20 cellular contexts compared by ENCODE assay signal in genomic region chr6:79600313-79601019, GRCh38. TPM values are rescaled to one million over a fixed set of nuclear protein-coding genes. Genes with fewer than 3 reads are reported as not detected.
DNase-seq lines count a peak whose midpoint lies in the region; ATAC-seq, FAIRE-seq and TF ChIP-seq lines count a peak whose summit lies in the region.
"Had no signal": no experiment of that assay in that cellular context is flagged by ENCODE, and none has a peak within 500 bp of the region (broad histone marks: within the 10 kb centered on the region; RNA-seq: fewer than 3 reads in every experiment).

No MANE protein-coding gene starts in this region.

- no peak for FAIRE-seq in frontal cortex (lab: Jason Lieb, UNC)
- FAIRE-seq: GM12878 had no signal

- H3F3A ChIP-seq in GM23338 (replicated peaks; ENCODE audit: low read depth) (no peaks in the 10 kb centered on the region), PC-9 (ENCODE audit: insufficient read depth, low read depth) (peaks cover 10% of the 10 kb centered on the region)

- no peaks in the 10 kb centered on the region for H3K27me3 ChIP-seq in GM23338 (ENCODE audit: insufficient read depth)
- no peaks in the 10 kb centered on the region for H3K27me3 ChIP-seq in PC-9 (ENCODE audit: insufficient read depth, low read depth)
- H3K27me3 ChIP-seq in fibroblast of lung (ENCODE audit: control insufficient read depth, insufficient read depth, low read length), result no peaks in the 10 kb centered on the region
- H3K27me3 ChIP-seq in trophoblast cell (ENCODE audit: insufficient read depth, low read length), result no peaks in the 10 kb centered on the region
- H3K27me3 ChIP-seq in H7 (ENCODE audit: control insufficient read depth, insufficient read depth, low read length), result no peaks in the 10 kb centered on the region
- H3K27me3 ChIP-seq: gastroesophageal sphincter, testis had no signal

- no peaks in the 10 kb centered on the region for H3K4me1 ChIP-seq in GM23338 (ENCODE audit: insufficient read depth)
- H3K4me1 ChIP-seq in PC-9 (replicated peaks; ENCODE audit: insufficient read depth), result peaks cover 16% of the 10 kb centered on the region
- peaks cover 6% of the 10 kb centered on the region for H3K4me1 ChIP-seq in fibroblast of lung (ENCODE audit: control insufficient read depth, extremely low read depth, insufficient read depth, low read length)
- H3K4me1 ChIP-seq in trophoblast cell (ENCODE audit: control insufficient read depth in 1 of 2, insufficient read depth in 2 of 2, low read length in 2 of 2), result no peaks in the 10 kb centered on the region
- H3K4me1 ChIP-seq: psoas muscle, testis had no signal

- H4K20me1 ChIP-seq in GM23338 (replicated peaks; ENCODE audit: insufficient read depth), result no peaks in the 10 kb centered on the region
- H4K20me1 ChIP-seq in PC-9 (ENCODE audit: insufficient read depth), result no peaks in the 10 kb centered on the region
- no peaks in the 10 kb centered on the region for H4K20me1 ChIP-seq in fibroblast of lung (ENCODE audit: control insufficient read depth, extremely low read depth, insufficient read depth, low read length)

- H3K79me2 ChIP-seq in GM23338 (replicated peaks; ENCODE audit: insufficient read depth) (no peaks in the 10 kb centered on the region), PC-9 (ENCODE audit: low read depth) (no peaks in the 10 kb centered on the region), fibroblast of lung (ENCODE audit: control insufficient read depth, insufficient read depth, low read length) (no peaks in the 10 kb centered on the region), trophoblast cell (ENCODE audit: control insufficient read depth, insufficient read depth, low read length, poor library complexity) (no peaks in the 10 kb centered on the region)

- TF ChIP-seq CTCF in GM23338 (conservative IDR thresholded peaks at IDR 0.05; ENCODE audit: low read depth in 2 of 2), result no peak
- no peak for TF ChIP-seq CTCF in PC-9 (conservative IDR thresholded peaks at IDR 0.05)
- no peak for TF ChIP-seq CTCF in fibroblast of lung (conservative IDR thresholded peaks at IDR 0.05 in 1 of 2, IDR thresholded peaks at IDR 0.05 in 1 of 2; ENCODE audit: low read depth in 1 of 2, low read length in 2 of 2)

- no peaks in the 10 kb centered on the region for H3K4me1 Mint-ChIP-seq in GM23338
- H3K4me1 Mint-ChIP-seq: activated naive CD4-positive, alpha-beta T cell treated with anti-CD3 and anti-CD28 coated beads, Interleukin-2, amount 10 ng/mL, durations not matched to agents 7 days and 5 days had no signal

- no peak overlapping the region for H2BK120ac ChIP-seq in trophoblast cell (ENCODE audit: insufficient read depth, low read length, poor library complexity)

- no peak overlapping the region for H3K14ac ChIP-seq in trophoblast cell (ENCODE audit: low read length)

- POLR2A ChIA-PET in PC-9 (lab: Charles Lee; ENCODE audit: unreplicated experiment), result interaction anchor here (0.5 to 0.6 kb wide), 3 partner anchors 13 to 43 kb away, joined by 3 to 4 read pairs (median 3); no protein-coding TSS in a partner anchor

- no peak overlapping the region; the same call in 1 of the 2 replicates for H2AFZ ChIP-seq in GM23338
- no peak overlapping the region for H2AFZ ChIP-seq in PC-9
- no peak overlapping the region for H2AFZ ChIP-seq in fibroblast of lung (ENCODE audit: low read length)
- H2AFZ ChIP-seq in trophoblast cell (ENCODE audit: insufficient read depth, low read length, poor library complexity), result no peak overlapping the region

- H3K9me3 Mint-ChIP-seq in GM23338, result no peaks in the 10 kb centered on the region; the same call in 2 of the 3 replicates
- H3K9me3 Mint-ChIP-seq: activated naive CD4-positive, alpha-beta T cell treated with anti-CD3 and anti-CD28 coated beads, Interleukin-2, amount 10 ng/mL, durations not matched to agents 7 days and 5 days; T-cell had no signal

- peak overlapping the region; percentile 47 for H2BK5ac ChIP-seq in trophoblast cell (ENCODE audit: low read depth, low read length, poor library complexity)

- H3K9me3 ChIP-seq in PC-9 (ENCODE audit: insufficient read depth, low read depth) (no peaks in the 10 kb centered on the region), fibroblast of lung (ENCODE audit: control insufficient read depth, insufficient read depth, low read depth, low read length) (no peaks in the 10 kb centered on the region), trophoblast cell (ENCODE audit: insufficient read depth, low read depth, low read length) (no peaks in the 10 kb centered on the region)
- H3K9me3 ChIP-seq: gastroesophageal sphincter, psoas muscle, testis had no signal

- no peak overlapping the region for H2BK12ac ChIP-seq in trophoblast cell (ENCODE audit: low read length)

- H3K27me3 Mint-ChIP-seq in GM23338 (ENCODE audit: insufficient read depth, low read depth, poor library complexity), result no peaks in the 10 kb centered on the region
- H3K27me3 Mint-ChIP-seq: activated naive CD4-positive, alpha-beta T cell treated with anti-CD3 and anti-CD28 coated beads, Interleukin-2, amount 10 ng/mL, durations not matched to agents 7 days and 5 days; T-cell had no signal

- no peak overlapping the region for H3K4ac ChIP-seq in trophoblast cell (ENCODE audit: low read depth, low read length)

- H2AK5ac ChIP-seq in trophoblast cell (ENCODE audit: low read length), result no peak overlapping the region

- no peaks in the 10 kb centered on the region for H3K79me1 ChIP-seq in trophoblast cell (ENCODE audit: low read length)

- H4K91ac ChIP-seq in trophoblast cell (ENCODE audit: low read depth, low read length), result no peak overlapping the region

- no peaks in the 10 kb centered on the region for H3K9me2 ChIP-seq in GM23338 (ENCODE audit: insufficient read depth)
- no peaks in the 10 kb centered on the region for H3K9me2 ChIP-seq in PC-9 (ENCODE audit: insufficient read depth)

- H3K27ac Mint-ChIP-seq in GM23338, result peak overlapping the region; percentile 25; the same call in 1 of the 2 replicates
- H3K27ac Mint-ChIP-seq: activated naive CD4-positive, alpha-beta T cell treated with anti-CD3 and anti-CD28 coated beads, Interleukin-2, amount 10 ng/mL, durations not matched to agents 7 days and 5 days; T-cell had no signal

- CTCF ChIA-PET in PC-9 (lab: Charles Lee), result no interaction called here

- H3K4me3 Mint-ChIP-seq in GM23338, result no peak overlapping the region
- H3K4me3 Mint-ChIP-seq: activated naive CD4-positive, alpha-beta T cell treated with anti-CD3 and anti-CD28 coated beads, Interleukin-2, amount 10 ng/mL, durations not matched to agents 7 days and 5 days; T-cell had no signal

- no CpG with 5 or more reads among the region's 3 CpGs for WGBS in trophoblast cell (ENCODE audit: extremely low coverage, insufficient coverage, insufficient read length)

- H3K36me3 Mint-ChIP-seq in GM23338 (ENCODE audit: low read depth), result no peaks in the 10 kb centered on the region
- H3K36me3 Mint-ChIP-seq: activated naive CD4-positive, alpha-beta T cell treated with anti-CD3 and anti-CD28 coated beads, Interleukin-2, amount 10 ng/mL, durations not matched to agents 7 days and 5 days; T-cell had no signal

- H3K4me3 ChIP-seq in GM23338, result no peak overlapping the region
- no peak overlapping the region for H3K4me3 ChIP-seq in PC-9
- H3K4me3 ChIP-seq in fibroblast of lung (replicated peaks in 1 of 4; ENCODE audit: control extremely low read depth in 1 of 4, insufficient read depth in 1 of 4, low read depth in 3 of 4, low read length in 4 of 4), result no peak overlapping the region
- H3K4me3 ChIP-seq in trophoblast cell (ENCODE audit: low read depth, low read length), result no peak overlapping the region
- no peak overlapping the region for H3K4me3 ChIP-seq in H7 (ENCODE audit: insufficient read depth, low read depth, low read length)
- H3K4me3 ChIP-seq: gastroesophageal sphincter, GM12878, psoas muscle, testis had no signal

- H3K18ac ChIP-seq in trophoblast cell (ENCODE audit: low read length), result no peak overlapping the region

- ATAC-seq in GM23338, result no peak
- no peak for ATAC-seq in GM18907 (IDR thresholded peaks at IDR 0.05; ENCODE audit: unreplicated experiment)
- ATAC-seq: gastroesophageal sphincter, GM12878, left lobe of liver, psoas muscle, T-cell had no signal

- H4K8ac ChIP-seq in trophoblast cell (ENCODE audit: low read depth, low read length), result no peak overlapping the region

- H3K9ac ChIP-seq in fibroblast of lung (ENCODE audit: insufficient read depth, low read length), result no peak overlapping the region
- no peak overlapping the region for H3K9ac ChIP-seq in trophoblast cell (ENCODE audit: low read length)

- H3K36me3 ChIP-seq in GM23338 (ENCODE audit: insufficient read depth), result no peaks in the 10 kb centered on the region
- no peaks in the 10 kb centered on the region for H3K36me3 ChIP-seq in PC-9 (ENCODE audit: low read depth)
- H3K36me3 ChIP-seq in fibroblast of lung (ENCODE audit: control insufficient read depth, insufficient read depth, low read length), result no peaks in the 10 kb centered on the region
- no peaks in the 10 kb centered on the region for H3K36me3 ChIP-seq in trophoblast cell (ENCODE audit: control insufficient read depth in 1 of 2, insufficient read depth in 2 of 2, low read length in 2 of 2)
- H3K36me3 ChIP-seq in H7 (replicated peaks; ENCODE audit: control insufficient read depth, insufficient read depth, low read length), result no peaks in the 10 kb centered on the region
- H3K36me3 ChIP-seq: gastroesophageal sphincter had no signal

- H4K12ac ChIP-seq in trophoblast cell (ENCODE audit: low read depth, low read length), result no peak overlapping the region

- H3K4me2 ChIP-seq in GM23338 (no peak overlapping the region), PC-9 (peak overlapping the region; percentile 46), fibroblast of lung (ENCODE audit: extremely low read depth, insufficient read depth, low read length) (peak overlapping the region; percentile 44), trophoblast cell (ENCODE audit: low read length) (no peak overlapping the region)

- DNase-seq in GM23338 (ENCODE audit: low spot score) (no peak), PC-9 (no peak), fibroblast of lung (ENCODE audit: low read depth in 2 of 2) (no peak), trophoblast cell (no peak), frontal cortex (ENCODE audit: low spot score in 2 of 2) (no peak), H7 (no peak), ureter (ENCODE audit: low spot score) (no peak)
- DNase-seq: activated CD4-positive, alpha-beta T cell treated with anti-CD3 and anti-CD28 coated beads, Interleukin-2, amount 50 U/mL, for 48 hours; activated naive CD4-positive, alpha-beta T cell treated with anti-CD3 and anti-CD28 coated beads, Interleukin-2, amount 10 ng/mL, durations not matched to agents 7 days and 5 days; GDM1; NCI-H226; NK-92 treated with Interleukin-12 subunit alpha and Interleukin-12 subunit beta, amount 100 ng/mL, for 24 hours; psoas muscle; T-cell; testis had no signal

- BruUV-seq in PC-9 (replicated peaks; lab: Mats Ljungman, UMichigan), result no TSS peak

- H3K27ac ChIP-seq in GM23338 (ENCODE audit: low read depth) (no peak overlapping the region), PC-9 (peak overlapping the region; percentile 45; the same call in 1 of the 2 replicates), fibroblast of lung (ENCODE audit: insufficient read depth, low read length) (no peak overlapping the region), trophoblast cell (ENCODE audit: low read depth, low read length) (no peak overlapping the region)
- H3K27ac ChIP-seq: gastroesophageal sphincter, psoas muscle, RWPE1, testis had no signal

- H3K23ac ChIP-seq in trophoblast cell (ENCODE audit: low read length), result no peak overlapping the region

- intact Hi-C loops in PC-9 (cut with micrococcal nuclease; ENCODE audit: unreplicated experiment), result no loop called here

RNA-seq across cellular contexts. Expression of gene SH3BGRL2, which starts 30.7 kb away (rescaled TPM):
- 23.8 and 24.5 TPM in 2 replicates for total RNA-seq in GM23338 (2014; rRNA removed; shearing (Covaris generic))
- polyA plus RNA-seq in GM23338 (2016; fragmentation: Nextera tagmentation; extraction: Ambion mirVana), result 7.5 and 8.4 TPM in 2 replicates
- total RNA-seq in PC-9 (2021), result 24.2 and 27.4 TPM in 2 replicates
- total RNA-seq in fibroblast of lung, result 3.3 and 4.3 TPM in 2 replicates
- polyA plus RNA-seq in fibroblast of lung, result 1.5 and 2.8 TPM in 2 replicates
- polyA plus RNA-seq in fibroblast of lung (2012), result 1.0 and 1.8 TPM in 2 replicates
- polyA minus RNA-seq in fibroblast of lung (ENCODE audit: low replicate concordance), result 0.30 and 0.82 TPM in 2 replicates
- polyA plus RNA-seq in trophoblast cell (2013), result 23.8 and 24.4 TPM in 2 replicates
- 23.6 TPM for total RNA-seq in frontal cortex
- total RNA-seq in H7 (2014; rRNA removed; shearing (Covaris generic)), result 8.6 and 13.3 TPM in 2 replicates
- 50.4 TPM for total RNA-seq in ureter

Comparison
In these comparisons a context has a peak if more than half of its experiments do, and no peak if none do; other contexts are left out.
1. H3K4me2 ChIP-seq: peak in PC-9 (single experiment) and fibroblast of lung (single experiment); none in GM23338 (single experiment) and trophoblast cell (single experiment).